14 cellular contexts compared by ENCODE assay signal in genomic region chr7:107803009-107803581, GRCh38. TPM values are rescaled to one million over a fixed set of nuclear protein-coding genes. Genes with fewer than 3 reads are reported as not detected.
DNase-seq lines count a peak whose midpoint lies in the region; TF ChIP-seq lines count a peak whose summit lies in the region.
"Had no signal": no experiment of that assay in that cellular context is flagged by ENCODE, and none has a peak within 500 bp of the region (broad histone marks: within the 10 kb centered on the region; RNA-seq: fewer than 3 reads in every experiment).

Gene SLC26A3, minus strand, starts transcription at chr7:107803223. Its CDS starts 8,714 bp downstream, at chr7:107794509.

- H3K36me3 ChIP-seq in colonic mucosa (no peaks in the 10 kb centered on the region), mucosa of rectum (ENCODE audit: control insufficient read depth in 2 of 2, insufficient read depth in 2 of 2, low read length in 2 of 2) (peaks cover 0 to 6% of the 10 kb centered on the region in 2 donors), transverse colon (no peaks in the 10 kb centered on the region)
- H3K36me3 ChIP-seq: HAP-1 had no signal

- DNase-seq in HT-29 (ENCODE audit: low spot score): peak; percentile 4
- no peak for DNase-seq in colonic mucosa
- no peak for DNase-seq in transverse colon
- no peak for DNase-seq in stimulated activated CD4-positive, alpha-beta T cell treated with anti-CD3 and anti-CD28 coated beads, Interleukin-4, amount 100 ng/mL, for 24 hours
- DNase-seq in NCI-H2171 (lab: John Stamatoyannopoulos, UW): no peak
- DNase-seq in GM10248 (ENCODE audit: extremely low spot score): no peak
- DNase-seq: C1 segment of cervical spinal cord; CD4-positive, alpha-beta memory T cell; DMS79 had no signal

- H3K9me3 ChIP-seq in colonic mucosa: no peaks in the 10 kb centered on the region
- no peaks in the 10 kb centered on the region for H3K9me3 ChIP-seq in mucosa of rectum (ENCODE audit: control insufficient read depth in 2 of 2, low read length in 2 of 2)
- H3K9me3 ChIP-seq in transverse colon: no peaks in the 10 kb centered on the region
- H3K9me3 ChIP-seq: HAP-1 had no signal

- in situ Hi-C loops in transverse colon (cut with MboI; ENCODE audit: low pct_ligation_motif_present in 1 of 4, low pct_unique_long_range_greater_than_20kb in 1 of 4, low sequenced_read_pairs in 3 of 4): no loop called here

- TF ChIP-seq CTCF in colonic mucosa (IDR thresholded peaks at IDR 0.05) (no peak), transverse colon (IDR thresholded peaks at IDR 0.05) (no peak), GM10248 (IDR thresholded peaks at IDR 0.05; ENCODE audit: control extremely low read depth, extremely low read depth, low read depth, missing control alignments) (no peak)

- no peak within 1 kb of the TSS for H3K9ac ChIP-seq in colonic mucosa (ENCODE audit: low read depth in 2 of 2, low read length in 2 of 2)
- H3K9ac ChIP-seq in mucosa of rectum (ENCODE audit: low read depth in 1 of 2, low read length in 2 of 2): peak within 1 kb of the TSS; percentile 39 to 49

- WGBS in transverse colon (ENCODE audit: low coverage in 1 of 2), 2 donors: 52 to 53% methylated on average over 2 of the region's 2 CpGs

- no peak within 1 kb of the TSS for H3K27ac ChIP-seq in colonic mucosa
- H3K27ac ChIP-seq in mucosa of rectum (ENCODE audit: low read depth in 2 of 2, low read length in 2 of 2): peak within 1 kb of the TSS; percentile 60 to 78
- peak within 1 kb of the TSS; percentile 2 to 79 (median 38) for H3K27ac ChIP-seq in transverse colon

- TF ChIP-seq POLR2A in transverse colon (IDR thresholded peaks at IDR 0.05): peak; percentile 91

- intact Hi-C loops in colonic mucosa (cut with DNase I): no loop called here
- intact Hi-C loops in transverse colon (cut with DNase I; ENCODE audit: low total_unique reads): no loop called here

- H3K27me3 ChIP-seq in colonic mucosa: no peaks in the 10 kb centered on the region
- no peaks in the 10 kb centered on the region for H3K27me3 ChIP-seq in mucosa of rectum (ENCODE audit: control insufficient read depth in 2 of 2, insufficient read depth in 2 of 2, low read length in 2 of 2)
- H3K27me3 ChIP-seq in transverse colon: no peaks in the 10 kb centered on the region

- POLR2A ChIA-PET in GM10248 (lab: Yijun Ruan, JAX): no interaction called here

- CTCF ChIA-PET in GM10248 (lab: Yijun Ruan, JAX): no interaction called here

- H3K4me3 ChIP-seq in colonic mucosa (peak within 1 kb of the TSS; percentile 15), mucosa of rectum (ENCODE audit: low read length in 2 of 2) (peak within 1 kb of the TSS; percentile 55 to 59), transverse colon (peak within 1 kb of the TSS in 2 of 4 donors; percentile 25 to 43)
- H3K4me3 ChIP-seq: HAP-1 had no signal

- no peak for TF ChIP-seq EP300 in transverse colon (IDR thresholded peaks at IDR 0.05; ENCODE audit: low read depth)

- H3K4me1 ChIP-seq in colonic mucosa (no peaks in the 10 kb centered on the region), mucosa of rectum (ENCODE audit: control insufficient read depth in 2 of 2, insufficient read depth in 2 of 2, low read length in 2 of 2) (peaks cover 0 to 7% of the 10 kb centered on the region in 2 donors), transverse colon (peaks cover 9 to 23% (median 17%) of the 10 kb centered on the region in 4 donors)
- H3K4me1 ChIP-seq: HAP-1 had no signal

RNA-seq across cellular contexts. Expression of gene SLC26A3, which starts in this region (rescaled TPM):
- not detected in 2 replicates for total RNA-seq in HT-29 (2014; rRNA removed; shearing (Covaris generic))
- total RNA-seq in colonic mucosa: 1,000 to 10,000 TPM in 1 of 2 donors, 100 to 1,000 TPM in 1; 973 to 1,169 TPM
- total RNA-seq in transverse colon: 1,000 to 10,000 TPM in 3 of 4 donors, 100 to 1,000 TPM in 1; 296 to 4,526 (median 2,822) TPM
- total RNA-seq: B cell; CD4-positive, alpha-beta memory T cell; G401; H1 had no signal

Comparison
In these comparisons a context has a peak if more than half of its experiments do, and no peak if none do; other contexts are left out.
1. RNA of gene SLC26A3 (total RNA-seq): 296 to 4,526 TPM in transverse colon and 973 to 1,169 TPM in colonic mucosa; not detected in HT-29; every median in the first group is over 100 times any median in the second.
2. Peak in DNase-seq in HT-29; RNA of the gene not detected or under 1 TPM.
3. H3K9ac ChIP-seq: peak in mucosa of rectum (2 of 2); none in colonic mucosa (0 of 2).